23 cellular contexts compared by ENCODE assay signal in genomic region chr12:110197003-110197402, GRCh38.
"Had no signal": no experiment of that assay in that cellular context is flagged by ENCODE, and none has a peak within 500 bp of the region (broad histone marks: within the 10 kb centered on the region; RNA-seq: fewer than 3 reads in every experiment).

No MANE protein-coding gene starts in this region.

- H3K4me3 Mint-ChIP-seq: dendritic cell treated with granulocyte-macrophage colony-stimulating factor and Interleukin-4, amounts not matched to agents 40 ng/mL and 50 ng/mL, for 4 days; effector memory CD8-positive, alpha-beta T cell; endodermal cell; mesothelial cell of epicardium; naive B cell had no signal

- ATAC-seq: effector memory CD8-positive, alpha-beta T cell; esophagus mucosa; gastrocnemius medialis; heart right ventricle; left cardiac atrium; left lung; left ventricle myocardium superior; lower lobe of right lung; mucosa of descending colon had no signal

- H3K9me3 Mint-ChIP-seq: dendritic cell treated with granulocyte-macrophage colony-stimulating factor and Interleukin-4, amounts not matched to agents 40 ng/mL and 50 ng/mL, for 4 days; effector memory CD8-positive, alpha-beta T cell; naive B cell had no signal

- H3K36me3 Mint-ChIP-seq: naive B cell had no signal

- H3K27ac Mint-ChIP-seq: dendritic cell treated with granulocyte-macrophage colony-stimulating factor and Interleukin-4, amounts not matched to agents 40 ng/mL and 50 ng/mL, for 4 days; effector memory CD8-positive, alpha-beta T cell; endodermal cell; mesothelial cell of epicardium had no signal

- H3K27me3 Mint-ChIP-seq: dendritic cell treated with granulocyte-macrophage colony-stimulating factor and Interleukin-4, amounts not matched to agents 40 ng/mL and 50 ng/mL, for 4 days; effector memory CD8-positive, alpha-beta T cell; naive B cell had no signal

- DNase-seq: colonic mucosa; cortex of kidney; effector CD8-positive, alpha-beta T cell; effector memory CD8-positive, alpha-beta T cell; endodermal cell; esophagus squamous epithelium; foreskin fibroblast; foreskin melanocyte; gastrocnemius medialis; glutamatergic neuron; head of caudate nucleus; heart right ventricle; hippocampal formation; left cardiac atrium; left lung; left ventricle myocardium superior; lower lobe of right lung; mesenchymal stem cell; mucosa of descending colon; naive B cell had no signal
